Comparison of ENCODE assay signal across 1 cellular context in the genomic region with DNA sequence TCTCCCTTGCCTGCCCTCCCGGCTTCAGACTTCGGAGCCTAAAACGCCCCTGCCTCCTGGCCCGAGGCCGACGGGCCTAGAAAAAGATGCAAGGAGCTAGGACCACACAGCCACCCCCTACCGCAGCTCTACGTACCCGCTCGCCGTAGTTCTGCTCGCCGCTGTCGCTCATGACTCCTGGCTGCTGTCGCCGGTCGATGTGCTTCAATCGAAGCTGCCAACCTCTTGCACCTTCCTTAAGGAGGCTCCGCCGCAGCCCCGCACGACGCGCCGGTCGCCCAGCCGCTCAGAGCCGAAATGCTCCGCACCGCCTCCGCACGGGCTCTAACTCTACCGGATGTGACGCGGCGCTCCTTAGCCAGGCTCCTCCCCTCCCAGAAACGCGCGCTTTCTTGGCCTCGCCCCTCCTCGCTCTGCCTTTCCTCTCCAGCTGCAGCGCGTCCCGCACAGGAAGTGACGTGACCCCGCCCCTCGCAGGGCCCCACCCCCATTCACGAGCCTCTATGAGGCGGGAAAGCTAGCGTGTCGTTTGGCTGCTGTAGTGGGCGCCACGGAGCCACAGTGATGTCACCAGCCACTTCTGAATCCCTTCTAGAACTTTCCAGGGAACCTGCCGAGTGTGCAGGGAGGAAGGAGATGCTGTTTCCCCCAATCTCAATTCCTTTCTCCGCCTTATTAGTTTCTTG.
TF ChIP-seq lines count a peak whose summit lies in the region.

A gene (minus strand): TSS at position 326 of the 686 bp plus-strand sequence. CDS start 154 bp downstream, at position 172.

TF ChIP-seq in HEK293, 187 proteins besides CTCF, POLR2A, EP300 and RAD21 (continued from another document):
- TF ChIP-seq, protein P1, sequence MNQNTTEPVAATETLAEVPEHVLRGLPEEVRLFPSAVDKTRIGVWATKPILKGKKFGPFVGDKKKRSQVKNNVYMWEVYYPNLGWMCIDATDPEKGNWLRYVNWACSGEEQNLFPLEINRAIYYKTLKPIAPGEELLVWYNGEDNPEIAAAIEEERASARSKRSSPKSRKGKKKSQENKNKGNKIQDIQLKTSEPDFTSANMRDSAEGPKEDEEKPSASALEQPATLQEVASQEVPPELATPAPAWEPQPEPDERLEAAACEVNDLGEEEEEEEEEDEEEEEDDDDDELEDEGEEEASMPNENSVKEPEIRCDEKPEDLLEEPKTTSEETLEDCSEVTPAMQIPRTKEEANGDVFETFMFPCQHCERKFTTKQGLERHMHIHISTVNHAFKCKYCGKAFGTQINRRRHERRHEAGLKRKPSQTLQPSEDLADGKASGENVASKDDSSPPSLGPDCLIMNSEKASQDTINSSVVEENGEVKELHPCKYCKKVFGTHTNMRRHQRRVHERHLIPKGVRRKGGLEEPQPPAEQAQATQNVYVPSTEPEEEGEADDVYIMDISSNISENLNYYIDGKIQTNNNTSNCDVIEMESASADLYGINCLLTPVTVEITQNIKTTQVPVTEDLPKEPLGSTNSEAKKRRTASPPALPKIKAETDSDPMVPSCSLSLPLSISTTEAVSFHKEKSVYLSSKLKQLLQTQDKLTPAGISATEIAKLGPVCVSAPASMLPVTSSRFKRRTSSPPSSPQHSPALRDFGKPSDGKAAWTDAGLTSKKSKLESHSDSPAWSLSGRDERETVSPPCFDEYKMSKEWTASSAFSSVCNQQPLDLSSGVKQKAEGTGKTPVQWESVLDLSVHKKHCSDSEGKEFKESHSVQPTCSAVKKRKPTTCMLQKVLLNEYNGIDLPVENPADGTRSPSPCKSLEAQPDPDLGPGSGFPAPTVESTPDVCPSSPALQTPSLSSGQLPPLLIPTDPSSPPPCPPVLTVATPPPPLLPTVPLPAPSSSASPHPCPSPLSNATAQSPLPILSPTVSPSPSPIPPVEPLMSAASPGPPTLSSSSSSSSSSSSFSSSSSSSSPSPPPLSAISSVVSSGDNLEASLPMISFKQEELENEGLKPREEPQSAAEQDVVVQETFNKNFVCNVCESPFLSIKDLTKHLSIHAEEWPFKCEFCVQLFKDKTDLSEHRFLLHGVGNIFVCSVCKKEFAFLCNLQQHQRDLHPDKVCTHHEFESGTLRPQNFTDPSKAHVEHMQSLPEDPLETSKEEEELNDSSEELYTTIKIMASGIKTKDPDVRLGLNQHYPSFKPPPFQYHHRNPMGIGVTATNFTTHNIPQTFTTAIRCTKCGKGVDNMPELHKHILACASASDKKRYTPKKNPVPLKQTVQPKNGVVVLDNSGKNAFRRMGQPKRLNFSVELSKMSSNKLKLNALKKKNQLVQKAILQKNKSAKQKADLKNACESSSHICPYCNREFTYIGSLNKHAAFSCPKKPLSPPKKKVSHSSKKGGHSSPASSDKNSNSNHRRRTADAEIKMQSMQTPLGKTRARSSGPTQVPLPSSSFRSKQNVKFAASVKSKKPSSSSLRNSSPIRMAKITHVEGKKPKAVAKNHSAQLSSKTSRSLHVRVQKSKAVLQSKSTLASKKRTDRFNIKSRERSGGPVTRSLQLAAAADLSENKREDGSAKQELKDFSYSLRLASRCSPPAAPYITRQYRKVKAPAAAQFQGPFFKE (tag by site-specific recombination; IDR thresholded peaks at IDR 0.05; ENCODE audit: borderline replicate concordance) = no peak
- TF ChIP-seq ZNF677 (tag by site-specific recombination; IDR thresholded peaks at IDR 0.05) = no peak
- TF ChIP-seq ZNF776 (tag by site-specific recombination; IDR thresholded peaks at IDR 0.05; ENCODE audit: borderline replicate concordance) = no peak
- TF ChIP-seq, protein P2, sequence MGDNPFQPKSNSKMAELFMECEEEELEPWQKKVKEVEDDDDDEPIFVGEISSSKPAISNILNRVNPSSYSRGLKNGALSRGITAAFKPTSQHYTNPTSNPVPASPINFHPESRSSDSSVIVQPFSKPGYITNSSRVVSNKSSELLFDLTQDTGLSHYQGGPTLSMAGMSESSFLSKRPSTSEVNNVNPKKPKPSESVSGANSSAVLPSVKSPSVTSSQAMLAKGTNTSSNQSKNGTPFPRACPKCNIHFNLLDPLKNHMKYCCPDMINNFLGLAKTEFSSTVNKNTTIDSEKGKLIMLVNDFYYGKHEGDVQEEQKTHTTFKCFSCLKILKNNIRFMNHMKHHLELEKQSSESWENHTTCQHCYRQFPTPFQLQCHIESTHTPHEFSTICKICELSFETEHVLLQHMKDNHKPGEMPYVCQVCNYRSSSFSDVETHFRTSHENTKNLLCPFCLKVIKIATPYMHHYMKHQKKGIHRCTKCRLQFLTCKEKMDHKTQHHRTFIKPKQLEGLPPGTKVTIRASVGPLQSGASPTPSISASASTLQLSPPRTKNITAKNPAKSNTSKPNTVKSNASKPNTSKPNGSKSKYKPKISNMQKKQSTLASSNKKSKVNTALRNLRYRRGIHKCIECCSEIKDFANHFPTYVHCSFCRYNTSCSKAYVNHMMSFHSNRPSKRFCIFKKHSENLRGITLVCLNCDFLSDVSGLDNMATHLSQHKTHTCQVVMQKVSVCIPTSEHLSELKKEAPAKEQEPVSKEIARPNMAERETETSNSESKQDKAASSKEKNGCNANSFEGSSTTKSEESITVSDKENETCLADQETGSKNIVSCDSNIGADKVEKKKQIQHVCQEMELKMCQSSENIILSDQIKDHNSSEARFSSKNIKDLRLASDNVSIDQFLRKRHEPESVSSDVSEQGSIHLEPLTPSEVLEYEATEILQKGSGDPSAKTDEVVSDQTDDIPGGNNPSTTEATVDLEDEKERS (tag by site-specific recombination; IDR thresholded peaks at IDR 0.05) = peak; percentile 91; the same call in 1 of the 2 replicates
